In genomic region chrX:136204571-136204970, GRCh38 we compare ENCODE assay signal across 1 cellular context.
TF ChIP-seq lines count a peak whose summit lies in the region.

No MANE protein-coding gene starts in this region.

TF ChIP-seq in GM23338, 12 proteins besides CTCF, POLR2A, EP300 and RAD21 (continued from another document):
- no peak for TF ChIP-seq REST (IDR thresholded peaks at IDR 0.05; ENCODE audit: unreplicated experiment)
